Comparison of ENCODE assay signal across 6 cellular contexts in genomic region chr1:90362163-90362562, GRCh38.
"Had no signal": no experiment of that assay in that cellular context is flagged by ENCODE, and none has a peak within 500 bp of the region (broad histone marks: within the 10 kb centered on the region; RNA-seq: fewer than 3 reads in every experiment).

No MANE protein-coding gene starts in this region.

- ATAC-seq: HepG2, K562 had no signal

- DNase-seq: KBM-7, KG1 had no signal

- H3K27ac Mint-ChIP-seq: IgD-negative memory B cell had no signal

- H3K27ac ChIP-seq: HL-60 had no signal

- H3K4me3 ChIP-seq: K562 had no signal
